Comparison of ENCODE assay signal across 8 cellular contexts in genomic region chr17:64836623-64837017, GRCh38.
DNase-seq lines count a peak whose midpoint lies in the region; ATAC-seq, FAIRE-seq and TF ChIP-seq lines count a peak whose summit lies in the region.
"Not testable (repeated sequence)": the region's sequence is repeated elsewhere in the genome, so short reads cannot be mapped to it uniquely, and the experiment has no call there.

No MANE protein-coding gene starts in this region.

- ATAC-seq in GM19452 (IDR thresholded peaks at IDR 0.05; ENCODE audit: unreplicated experiment) (peak; percentile 37), HG03064 (IDR thresholded peaks at IDR 0.05; ENCODE audit: low read depth, unreplicated experiment) (peak; percentile 34)
- ATAC-seq in activated T-cell treated with anti-CD3 and anti-CD28 coated beads, Interleukin-2, amount 50 U/mL, for 72 hours (replicated peaks in 1 of 2) = peak; percentile 29 to 45

- peak overlapping the region; percentile 97 to 98 for H3K4me3 Mint-ChIP-seq in activated T-cell treated with anti-CD3 and anti-CD28 coated beads, Interleukin-2, amount 50 U/mL, for 72 hours

- not testable (repeated sequence) for H3K4me1 ChIP-seq in OCI-LY1 (ENCODE audit: insufficient read depth, low read length, severe bottlenecking); endothelial cell of umbilical vein (ENCODE audit: control insufficient read depth, extremely low read depth, insufficient read depth, low read length); liver (ENCODE audit: control insufficient read depth in 4 of 4, insufficient read depth in 4 of 4, low read length in 3 of 4); small intestine (ENCODE audit: control insufficient read depth in 2 of 2, insufficient read depth in 1 of 2, low read depth in 1 of 2, low read length in 1 of 2)

- BruUV-seq in endothelial cell of umbilical vein (replicated peaks; lab: Mats Ljungman, UMichigan) = not testable (repeated sequence)

- intact Hi-C loops in endothelial cell of umbilical vein (cut with micrococcal nuclease) = not testable (repeated sequence)

- H3K4me3 ChIP-seq in OCI-LY1 (ENCODE audit: low read depth, low read length, poor library complexity, severe bottlenecking) = peak overlapping the region; percentile 91
- peak overlapping the region; percentile 63 to 88 (median 65) for H3K4me3 ChIP-seq in endothelial cell of umbilical vein (replicated peaks in 1 of 3; ENCODE audit: insufficient read depth in 1 of 3, low read depth in 1 of 3, low read length in 3 of 3)
- H3K4me3 ChIP-seq in liver (ENCODE audit: low read depth in 1 of 3, low read length in 3 of 3) = peak overlapping the region; percentile 35 to 61 (median 60)
- H3K4me3 ChIP-seq in small intestine (ENCODE audit: low read depth in 1 of 2, low read length in 2 of 2) = peak overlapping the region; percentile 67 to 74

- H3K27me3 ChIP-seq in OCI-LY1 (ENCODE audit: insufficient read depth, low read length); endothelial cell of umbilical vein (ENCODE audit: control insufficient read depth in 2 of 2, insufficient read depth in 2 of 2, low read length in 2 of 2); liver (ENCODE audit: control insufficient read depth in 4 of 4, insufficient read depth in 4 of 4, low read length in 3 of 4); small intestine (ENCODE audit: control insufficient read depth in 2 of 2, insufficient read depth in 2 of 2, low read length in 2 of 2): not testable (repeated sequence)

- FAIRE-seq in endothelial cell of umbilical vein (lab: Jason Lieb, UNC) = peak; percentile 57
- FAIRE-seq in small intestine (lab: Jason Lieb, UNC) = not testable (repeated sequence)

- peak overlapping the region; percentile 67 for H3K27ac ChIP-seq in C4-2B
- H3K27ac ChIP-seq in OCI-LY1 (ENCODE audit: low read depth, low read length, poor library complexity, severe bottlenecking) = not testable (repeated sequence)
- H3K27ac ChIP-seq in endothelial cell of umbilical vein (ENCODE audit: insufficient read depth, low read depth, low read length) = peak overlapping the region; percentile 68
- H3K27ac ChIP-seq in liver (ENCODE audit: low read depth in 1 of 2, low read length in 2 of 2) = peak overlapping the region; percentile 65 to 72
- peak overlapping the region in 1 of 2 donors; percentile 87 for H3K27ac ChIP-seq in small intestine (ENCODE audit: low read depth in 1 of 2, low read length in 1 of 2)

- H3F3A ChIP-seq in OCI-LY1 (ENCODE audit: insufficient read depth, low read length) = not testable (repeated sequence)

- H3K27ac Mint-ChIP-seq in activated T-cell treated with anti-CD3 and anti-CD28 coated beads, Interleukin-2, amount 50 U/mL, for 72 hours = peak overlapping the region; percentile 91

- not testable (repeated sequence) for H3K36me3 ChIP-seq in OCI-LY1 (ENCODE audit: insufficient read depth, low read length); endothelial cell of umbilical vein (ENCODE audit: control insufficient read depth in 2 of 2, extremely low read depth in 1 of 2, insufficient read depth in 2 of 2, low read length in 2 of 2); liver (ENCODE audit: control insufficient read depth in 4 of 4, insufficient read depth in 3 of 4, low read depth in 1 of 4, low read length in 3 of 4); small intestine (ENCODE audit: control insufficient read depth in 2 of 2, insufficient read depth in 2 of 2, low read length in 2 of 2)

- not testable (repeated sequence) for H3K27me3 Mint-ChIP-seq in activated T-cell treated with anti-CD3 and anti-CD28 coated beads, Interleukin-2, amount 50 U/mL, for 72 hours (ENCODE audit: low read depth)

- peak; percentile 33 to 41 for DNase-seq in activated T-cell treated with anti-CD3 and anti-CD28 coated beads, Interleukin-2, amount 50 U/mL, for 72 hours
- not testable (repeated sequence) for DNase-seq in endothelial cell of umbilical vein (ENCODE audit: low read depth, low spot score)
- DNase-seq in small intestine = peak; percentile 15

- H3K36me3 Mint-ChIP-seq in activated T-cell treated with anti-CD3 and anti-CD28 coated beads, Interleukin-2, amount 50 U/mL, for 72 hours (ENCODE audit: insufficient read depth in 2 of 2) = not testable (repeated sequence)

- H3K9ac ChIP-seq in OCI-LY1 (ENCODE audit: low read length) = peak overlapping the region; percentile 88
- H3K9ac ChIP-seq in endothelial cell of umbilical vein (replicated peaks; ENCODE audit: extremely low read depth, insufficient read depth, low read length) = not testable (repeated sequence)
- H3K9ac ChIP-seq in liver (ENCODE audit: low read depth in 1 of 2, low read length in 2 of 2) = peak overlapping the region in 1 of 2 donors; percentile 47

- CTCF ChIA-PET in endothelial cell of umbilical vein (lab: Charles Lee) = not testable (repeated sequence)

- dilution Hi-C loops in endothelial cell of umbilical vein (cut with MboI; ENCODE audit: extremely low pct_ligation_motif_present, low sequenced_read_pairs) = not testable (repeated sequence)

- WGBS in liver = 1% methylated on average over 24 of the region's 32 CpGs
- 1% methylated on average over 12 to 26 of the region's 32 CpGs for WGBS in small intestine, 3 donors

- not testable (repeated sequence) for H3K9me1 ChIP-seq in endothelial cell of umbilical vein (replicated peaks; ENCODE audit: control insufficient read depth, extremely low read depth, insufficient read depth, low read length)

- TF ChIP-seq RAD21 in liver (IDR thresholded peaks at IDR 0.05) = not testable (repeated sequence)

- H3K79me2 ChIP-seq in OCI-LY1 (ENCODE audit: insufficient read depth, low read length); endothelial cell of umbilical vein (ENCODE audit: control insufficient read depth, insufficient read depth, low read length): not testable (repeated sequence)

- H4K20me1 ChIP-seq in OCI-LY1 (ENCODE audit: insufficient read depth, low read length); endothelial cell of umbilical vein (replicated peaks; ENCODE audit: control insufficient read depth, extremely low read depth, insufficient read depth, low read length): not testable (repeated sequence)

- not testable (repeated sequence) for H3K9me3 ChIP-seq in OCI-LY1 (ENCODE audit: low read length); endothelial cell of umbilical vein (replicated peaks; ENCODE audit: control insufficient read depth, insufficient read depth, low read length); liver (ENCODE audit: control insufficient read depth in 4 of 4, low read length in 3 of 4); small intestine (ENCODE audit: control insufficient read depth, low read depth)

- not testable (repeated sequence) for H3K9me2 ChIP-seq in OCI-LY1 (ENCODE audit: low read depth, low read length)

- TF ChIP-seq CTCF in C4-2B (conservative IDR thresholded peaks at IDR 0.05); OCI-LY1 (IDR thresholded peaks at IDR 0.05; ENCODE audit: low read length); endothelial cell of umbilical vein (IDR thresholded peaks at IDR 0.05; ENCODE audit: extremely low read depth in 1 of 2, insufficient read depth in 1 of 2, low read depth in 1 of 2, low read length in 2 of 2); liver (IDR thresholded peaks at IDR 0.05; ENCODE audit: low read depth, low read length, missing input control): not testable (repeated sequence)

- TF ChIP-seq POLR2A in endothelial cell of umbilical vein (IDR thresholded peaks at IDR 0.05; ENCODE audit: low read depth, low read length) = not testable (repeated sequence)

- H3K4me2 ChIP-seq in OCI-LY1 (ENCODE audit: low read length) (peak overlapping the region; percentile 93), endothelial cell of umbilical vein (ENCODE audit: insufficient read depth, low read length) (peak overlapping the region; percentile 74)

- not testable (repeated sequence) for H2AFZ ChIP-seq in OCI-LY1 (ENCODE audit: low read length)
- H2AFZ ChIP-seq in endothelial cell of umbilical vein (ENCODE audit: low read depth, low read length) = peak overlapping the region; percentile 66

- POLR2A ChIA-PET in endothelial cell of umbilical vein (lab: Charles Lee) = not testable (repeated sequence)

- peaks cover 14% of the 10 kb centered on the region for H3K4me1 Mint-ChIP-seq in activated T-cell treated with anti-CD3 and anti-CD28 coated beads, Interleukin-2, amount 50 U/mL, for 72 hours (ENCODE audit: low read depth)

- not testable (repeated sequence) for H3K9me3 Mint-ChIP-seq in activated T-cell treated with anti-CD3 and anti-CD28 coated beads, Interleukin-2, amount 50 U/mL, for 72 hours
